Comparison of ENCODE assay signal across 10 cellular contexts in the genomic region with DNA sequence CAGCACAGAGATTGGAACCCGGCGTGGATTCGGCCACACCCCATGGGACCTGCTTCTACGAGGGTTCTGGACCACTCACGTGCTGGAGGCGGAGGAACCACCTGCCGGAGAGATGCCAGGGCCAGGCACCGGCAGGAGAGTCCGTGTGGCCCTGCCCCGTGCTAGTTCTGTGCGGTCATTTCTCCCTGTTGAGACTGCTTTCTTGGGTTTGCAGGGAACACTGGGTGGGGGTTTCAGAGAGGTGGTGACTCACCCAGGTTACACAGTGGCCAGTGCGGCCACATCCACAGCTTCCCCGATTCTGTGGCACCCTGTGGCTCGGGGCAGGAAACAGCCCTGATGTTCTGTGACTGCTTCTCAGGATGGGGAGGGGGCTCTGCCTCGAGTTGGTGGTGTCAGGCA. TPM values are rescaled to one million over a fixed set of nuclear protein-coding genes. Genes with fewer than 3 reads are reported as not detected.
DNase-seq lines count a peak whose midpoint lies in the region; ATAC-seq and TF ChIP-seq lines count a peak whose summit lies in the region.
"Had no signal": no experiment of that assay in that cellular context is flagged by ENCODE, and none has a peak within 500 bp of the region (broad histone marks: within the 10 kb centered on the region; RNA-seq: fewer than 3 reads in every experiment).

No MANE protein-coding gene starts in this region.

- ATAC-seq in Right ventricle myocardium superior (ENCODE audit: poor library complexity) (no peak), heart right ventricle (no peak)

- H3K27me3 ChIP-seq in heart right ventricle (peaks cover 0 to 35% (median 28%) of the 10 kb centered on the region in 7 donors), tibial artery (peaks cover 0 to 9% of the 10 kb centered on the region in 2 donors)
- H3K27me3 ChIP-seq: uterus had no signal

- intact Hi-C loops in Right ventricle myocardium superior (cut with DNase I): no loop called here
- intact Hi-C loops in heart right ventricle (cut with DNase I): no loop called here
- intact Hi-C loops in tibial artery (cut with DNase I; ENCODE audit: low total_unique reads): no loop called here

- H3K36me3 ChIP-seq in heart right ventricle (no peaks in the 10 kb centered on the region), tibial artery (no peaks in the 10 kb centered on the region)
- H3K36me3 ChIP-seq: uterus had no signal

- H3K9me3 ChIP-seq in heart right ventricle: peaks cover 0 to 10% (median 5%) of the 10 kb centered on the region in 11 donors
- peaks cover 0 to 9% (median 4%) of the 10 kb centered on the region in 3 donors for H3K9me3 ChIP-seq in tibial artery

- 59 to 73% methylated on average over 15 of the region's 15 CpGs for WGBS in heart right ventricle, 2 donors

- H3K27ac ChIP-seq in heart right ventricle (peak overlapping the region in 1 of 10 donors; percentile 71), tibial artery (peak overlapping the region; percentile 39 to 54)
- H3K27ac ChIP-seq: uterus had no signal

- H3K4me3 ChIP-seq in heart right ventricle (no peak overlapping the region), fibroblast of the aortic adventitia (ENCODE audit: low read depth, low read length) (no peak overlapping the region), tibial artery (no peak overlapping the region)
- H3K4me3 ChIP-seq: uterus had no signal

- TF ChIP-seq CTCF in heart right ventricle (IDR thresholded peaks at IDR 0.05) (no peak), fibroblast of the aortic adventitia (IDR thresholded peaks at IDR 0.05; ENCODE audit: insufficient read depth, low read length) (no peak), tibial artery (IDR thresholded peaks at IDR 0.05) (no peak)

- DNase-seq in Right ventricle myocardium superior (peak; percentile 32), heart right ventricle (no peak), T1000 (lab: John Stamatoyannopoulos, UW) (peak; percentile 39), fibroblast of the aortic adventitia (ENCODE audit: low read depth) (peak; percentile 34), tibial artery (peak in 1 of 2 donors; percentile 70), NCI-H2029 treated with DMSO at 0.1 percent for 48 hours (lab: John Stamatoyannopoulos, UW) (no peak), COLO829 (ENCODE audit: low spot score) (no peak), DMS79 treated with DMSO at 0.1 percent for 48 hours (lab: John Stamatoyannopoulos, UW) (no peak)
- DNase-seq: activated CD8-positive, alpha-beta memory T cell treated with anti-CD3 and anti-CD28 coated beads, Interleukin-2, amount 50 U/mL, for 4 hours; uterus had no signal

- peaks cover 9 to 46% (median 23%) of the 10 kb centered on the region in 9 donors for H3K4me1 ChIP-seq in heart right ventricle
- peaks cover 0 to 49% (median 31%) of the 10 kb centered on the region in 4 donors for H3K4me1 ChIP-seq in tibial artery

RNA-seq across cellular contexts. Expression of a gene that starts 3.6 kb away (rescaled TPM):
- total RNA-seq in Right ventricle myocardium superior (1.1 TPM), heart right ventricle (1 to 10 TPM in 3 of 10 donors, under 1 TPM in 6, not detected in 1; 0.39 to 2.8 (median 0.80) TPM), fibroblast of the aortic adventitia (ENCODE audit: low replicate concordance) (1.2 and 3.8 TPM in 2 replicates)
- polyA plus RNA-seq in heart right ventricle: 10 to 100 TPM in 1 of 2 donors, 1 to 10 TPM in 1; 1.6 to 14.2 TPM

RNA-seq across cellular contexts. Expression of a gene that starts 47.3 kb away (rescaled TPM):
- total RNA-seq in Right ventricle myocardium superior (37.7 TPM), heart right ventricle (10 to 100 TPM; 16.9 to 48.0 (median 25.4) TPM), fibroblast of the aortic adventitia (ENCODE audit: low replicate concordance) (4.2 and 76.6 TPM in 2 replicates)
- polyA plus RNA-seq in heart right ventricle: 10 to 100 TPM; 50.3 to 55.3 TPM

RNA-seq across cellular contexts. Expression of a gene that starts 59.3 kb away (rescaled TPM):
- 154 TPM for total RNA-seq in Right ventricle myocardium superior
- total RNA-seq in heart right ventricle: 100 to 1,000 TPM; 167 to 233 (median 191) TPM
- 100 to 1,000 TPM in 1 of 2 donors, 10 to 100 TPM in 1; 98.5 to 102 TPM for polyA plus RNA-seq in heart right ventricle
- 99.6 and 111 TPM in 2 replicates for total RNA-seq in fibroblast of the aortic adventitia (ENCODE audit: low replicate concordance)

Comparison
In these comparisons a context has a peak if more than half of its experiments do, and no peak if none do; other contexts are left out.
1. DNase-seq: peak in Right ventricle myocardium superior (single experiment), T1000 (single experiment) and fibroblast of the aortic adventitia (single experiment); none in heart right ventricle (0 of 2), NCI-H2029 treated with DMSO at 0.1 percent for 48 hours (single experiment), COLO829 (single experiment) and DMS79 treated with DMSO at 0.1 percent for 48 hours (single experiment).